Comparison of ENCODE assay signal across 30 cellular contexts in genomic region chr11:47342036-47342803, GRCh38. TPM values are rescaled to one million over a fixed set of nuclear protein-coding genes. Genes with fewer than 3 reads are reported as not detected.
DNase-seq lines count a peak whose midpoint lies in the region; ATAC-seq and TF ChIP-seq lines count a peak whose summit lies in the region.
"Had no signal": no experiment of that assay in that cellular context is flagged by ENCODE, and none has a peak within 500 bp of the region (broad histone marks: within the 10 kb centered on the region; RNA-seq: fewer than 3 reads in every experiment).

No MANE protein-coding gene starts in this region.

- H3K4me1 Mint-ChIP-seq in naive B cell (peaks cover 0 to 8% (median 3%) of the 10 kb centered on the region in 3 donors), T-helper 17 cell (peaks cover 8% of the 10 kb centered on the region)
- H3K4me1 Mint-ChIP-seq in activated CD8-positive, alpha-beta T cell treated with anti-CD3 and anti-CD28 coated beads, Interleukin-2, amount 10 ng/mL, durations not matched to agents 7 days and 5 days (ENCODE audit: low read depth): no peaks in the 10 kb centered on the region
- H3K4me1 Mint-ChIP-seq: B cell had no signal

- H3K36me3 Mint-ChIP-seq in naive B cell: no peaks in the 10 kb centered on the region
- H3K36me3 Mint-ChIP-seq in activated CD8-positive, alpha-beta T cell treated with anti-CD3 and anti-CD28 coated beads, Interleukin-2, amount 10 ng/mL, durations not matched to agents 7 days and 5 days (ENCODE audit: low read depth): no peaks in the 10 kb centered on the region
- H3K36me3 Mint-ChIP-seq in T-helper 17 cell (ENCODE audit: low read depth): no peaks in the 10 kb centered on the region
- H3K36me3 Mint-ChIP-seq: CD8-positive, alpha-beta T cell had no signal

- H3K4me1 ChIP-seq in left ventricle myocardium inferior (peaks cover 98% of the 10 kb centered on the region), upper lobe of right lung (no peaks in the 10 kb centered on the region)

- intact Hi-C loops in Right ventricle myocardium inferior (cut with DNase I): no loop called here
- intact Hi-C loops in left cardiac atrium (cut with DNase I): no loop called here
- intact Hi-C loops in left ventricle myocardium inferior (cut with micrococcal nuclease): no loop called here
- intact Hi-C loops in upper lobe of right lung (cut with DNase I): no loop called here

- no peaks in the 10 kb centered on the region for H3K9me3 ChIP-seq in left ventricle myocardium inferior (replicated peaks)
- no peaks in the 10 kb centered on the region for H3K9me3 ChIP-seq in upper lobe of right lung
- no peaks in the 10 kb centered on the region for H3K9me3 ChIP-seq in T-helper 17 cell (ENCODE audit: control insufficient read depth, low read length, poor library complexity, severe bottlenecking)
- H3K9me3 ChIP-seq: Caco-2 had no signal

- H3K27ac Mint-ChIP-seq in naive B cell (peak overlapping the region in 4 of 6 donors; percentile 18 to 92 (median 70)), T-helper 17 cell (no peak overlapping the region)
- H3K27ac Mint-ChIP-seq in activated CD8-positive, alpha-beta T cell treated with anti-CD3 and anti-CD28 coated beads, Interleukin-2, amount 10 ng/mL, durations not matched to agents 7 days and 5 days: no peak overlapping the region
- H3K27ac Mint-ChIP-seq: B cell; CD8-positive, alpha-beta T cell had no signal

- POLR2A ChIA-PET in activated CD8-positive, alpha-beta T cell treated with anti-CD3 and anti-CD28 coated beads, Interleukin-2, amount 10 ng/mL, durations not matched to agents 7 days and 5 days (lab: Charles Lee): no interaction called here

- DNase-seq in Right ventricle myocardium inferior (ENCODE audit: missing footprints) (no peak), left cardiac atrium (no peak), left ventricle myocardium inferior (no peak), naive B cell (no peak), upper lobe of right lung (peak; percentile 48), T-helper 17 cell (no peak), OCI-M1 (lab: John Stamatoyannopoulos, UW) (no peak)
- DNase-seq in activated CD8-positive, alpha-beta T cell treated with anti-CD3 and anti-CD28 coated beads, Interleukin-2, amount 10 ng/mL, durations not matched to agents 7 days and 5 days: no peak
- DNase-seq: Caco-2; CD8-positive, alpha-beta T cell; DMS79; EL; GDM1; GOT3; KBM-7; MV-4-11; NCI-H2029; NCI-H446; NCI-H524 treated with DMSO at 0.1 percent for 48 hours; NCI-H774; PC-3 had no signal

- peak; percentile 11 for ATAC-seq in Right ventricle myocardium inferior
- ATAC-seq in left cardiac atrium: no peak
- no peak for ATAC-seq in naive B cell (ENCODE audit: low read depth in 2 of 2)
- ATAC-seq in upper lobe of right lung: no peak
- ATAC-seq in activated CD8-positive, alpha-beta T cell treated with anti-CD3 and anti-CD28 coated beads, Interleukin-2, amount 10 ng/mL, durations not matched to agents 7 days and 5 days: no peak
- ATAC-seq in T-helper 17 cell: no peak
- ATAC-seq: CD8-positive, alpha-beta T cell; GM12878; HCT116 had no signal

- H3K4me3 Mint-ChIP-seq in naive B cell (no peak overlapping the region), T-helper 17 cell (no peak overlapping the region)
- no peak overlapping the region for H3K4me3 Mint-ChIP-seq in activated CD8-positive, alpha-beta T cell treated with anti-CD3 and anti-CD28 coated beads, Interleukin-2, amount 10 ng/mL, durations not matched to agents 7 days and 5 days
- H3K4me3 Mint-ChIP-seq: B cell; CD8-positive, alpha-beta T cell had no signal

- H3K36me3 ChIP-seq in left ventricle myocardium inferior (peaks cover 83% of the 10 kb centered on the region), upper lobe of right lung (no peaks in the 10 kb centered on the region)

- H3K27ac ChIP-seq in left ventricle myocardium inferior (replicated peaks): peak overlapping the region; percentile 97
- no peak overlapping the region for H3K27ac ChIP-seq in upper lobe of right lung
- H3K27ac ChIP-seq: 22Rv1, C4-2B had no signal

- H3K27me3 Mint-ChIP-seq in naive B cell: no peaks in the 10 kb centered on the region
- H3K27me3 Mint-ChIP-seq in activated CD8-positive, alpha-beta T cell treated with anti-CD3 and anti-CD28 coated beads, Interleukin-2, amount 10 ng/mL, durations not matched to agents 7 days and 5 days (ENCODE audit: low read depth): no peaks in the 10 kb centered on the region
- H3K27me3 Mint-ChIP-seq in T-helper 17 cell: no peaks in the 10 kb centered on the region
- H3K27me3 Mint-ChIP-seq: B cell had no signal

- no peaks in the 10 kb centered on the region for H3K9me3 Mint-ChIP-seq in naive B cell
- no peaks in the 10 kb centered on the region for H3K9me3 Mint-ChIP-seq in activated CD8-positive, alpha-beta T cell treated with anti-CD3 and anti-CD28 coated beads, Interleukin-2, amount 10 ng/mL, durations not matched to agents 7 days and 5 days (ENCODE audit: insufficient read depth)
- H3K9me3 Mint-ChIP-seq: CD8-positive, alpha-beta T cell had no signal

- peak overlapping the region; percentile 77 for H3K4me3 ChIP-seq in left ventricle myocardium inferior
- no peak overlapping the region for H3K4me3 ChIP-seq in upper lobe of right lung
- H3K4me3 ChIP-seq: GM12878 had no signal

- H3K27me3 ChIP-seq in left ventricle myocardium inferior (ENCODE audit: low read depth): no peaks in the 10 kb centered on the region
- H3K27me3 ChIP-seq in upper lobe of right lung: no peaks in the 10 kb centered on the region

- TF ChIP-seq CTCF in left ventricle myocardium inferior (IDR thresholded peaks at IDR 0.05; ENCODE audit: borderline replicate concordance): no peak
- no peak for TF ChIP-seq CTCF in upper lobe of right lung (IDR thresholded peaks at IDR 0.05)

- CTCF ChIA-PET in activated CD8-positive, alpha-beta T cell treated with anti-CD3 and anti-CD28 coated beads, Interleukin-2, amount 10 ng/mL, durations not matched to agents 7 days and 5 days (lab: Charles Lee): interaction anchor here (2.4 kb wide), 1 partner anchor 32 kb away, joined by 6 read pairs; no protein-coding TSS in a partner anchor

RNA-seq across cellular contexts. Expression of gene MYBPC3, which starts 10.3 kb away (rescaled TPM):
- 2,397 TPM for total RNA-seq in Right ventricle myocardium inferior
- total RNA-seq in left cardiac atrium: 1,000 to 10,000 TPM in 1 of 2 donors, 100 to 1,000 TPM in 1; 966 to 1,049 TPM
- 2,538 TPM for total RNA-seq in left ventricle myocardium inferior
- polyA plus RNA-seq in naive B cell (ENCODE audit: low read depth in 6 of 6): not detected
- 0.96 TPM for total RNA-seq in upper lobe of right lung
- not detected for total RNA-seq in activated CD8-positive, alpha-beta T cell treated with anti-CD3 and anti-CD28 coated beads, Interleukin-2, amount 10 ng/mL, durations not matched to agents 7 days and 5 days
- total RNA-seq in T-helper 17 cell: under 1 TPM in 1 of 2 donors, not detected in 1; 0.10 TPM
- total RNA-seq: Caco-2; CD8-positive, alpha-beta T cell; GM12878; HT-29; LHCN-M2; MCF 10A; PC-3; SK-MEL-5 had no signal

RNA-seq across cellular contexts. Expression of gene SPI1, which starts 36.1 kb away (rescaled TPM):
- total RNA-seq in Right ventricle myocardium inferior (14.6 TPM), left cardiac atrium (10 to 100 TPM; 19.5 to 31.4 TPM), left ventricle myocardium inferior (8.3 TPM), upper lobe of right lung (168 TPM), T-helper 17 cell (10 to 100 TPM in 1 of 2 donors, 1 to 10 TPM in 1; 4.9 to 14.9 TPM)
- 10 to 100 TPM; 42.8 to 74.6 (median 51.7) TPM for polyA plus RNA-seq in naive B cell (ENCODE audit: low read depth in 6 of 6)
- not detected for total RNA-seq in activated CD8-positive, alpha-beta T cell treated with anti-CD3 and anti-CD28 coated beads, Interleukin-2, amount 10 ng/mL, durations not matched to agents 7 days and 5 days
- total RNA-seq: Caco-2, HT-29, LHCN-M2, MCF 10A, SK-MEL-5 had no signal

Comparison
In these comparisons a context has a peak if more than half of its experiments do, and no peak if none do; other contexts are left out.
1. H3K27ac Mint-ChIP-seq: peak in naive B cell (4 of 6); none in activated CD8-positive, alpha-beta T cell treated with anti-CD3 and anti-CD28 coated beads, Interleukin-2, amount 10 ng/mL, durations not matched to agents 7 days and 5 days (single experiment) and T-helper 17 cell (single experiment).
2. RNA of gene MYBPC3, which starts 10.3 kb away (total RNA-seq): 2,538 TPM in left ventricle myocardium inferior (single experiment), 2,397 TPM in Right ventricle myocardium inferior (single experiment) and 966 to 1,049 TPM in left cardiac atrium; 0.96 TPM in upper lobe of right lung (single experiment), 0.10 TPM in T-helper 17 cell and not detected in activated CD8-positive, alpha-beta T cell treated with anti-CD3 and anti-CD28 coated beads, Interleukin-2, amount 10 ng/mL, durations not matched to agents 7 days and 5 days; every median in the first group is over 100 times any median in the second.